ENCODE assay signal across 10 cellular contexts in the genomic region with DNA sequence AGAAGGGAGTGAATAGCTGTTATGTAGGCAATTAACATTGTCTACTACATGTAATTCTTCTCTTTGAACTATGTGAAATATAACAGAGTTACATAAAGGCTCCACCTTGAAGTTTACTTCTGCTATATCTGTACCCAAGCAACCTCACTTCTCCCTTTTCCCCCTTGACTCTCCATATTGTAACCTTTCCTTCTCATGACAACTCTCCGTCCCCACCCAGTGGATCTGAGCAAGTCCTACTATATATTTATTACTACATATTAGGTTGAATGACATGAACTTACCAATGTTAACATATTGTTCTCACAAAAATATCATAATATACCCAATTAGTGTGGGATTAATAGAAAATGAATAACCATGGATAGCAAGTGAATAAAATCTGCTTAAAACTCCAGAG.
DNase-seq lines count a peak whose midpoint lies in the region; ATAC-seq and TF ChIP-seq lines count a peak whose summit lies in the region.
"Had no signal": no experiment of that assay in that cellular context is flagged by ENCODE, and none has a peak within 500 bp of the region (broad histone marks: within the 10 kb centered on the region; RNA-seq: fewer than 3 reads in every experiment).

No MANE protein-coding gene starts in this region.

- TF ChIP-seq CTCF in neural cell (IDR thresholded peaks at IDR 0.05; ENCODE audit: poor library complexity, severe bottlenecking) = peak; percentile 46

- H3K79me2 ChIP-seq in neural cell (replicated peaks; ENCODE audit: insufficient read depth, low read length) = no peaks in the 10 kb centered on the region

- H4K20me1 ChIP-seq in neural cell (ENCODE audit: insufficient read depth) = no peaks in the 10 kb centered on the region

- H3F3A ChIP-seq in neural cell (ENCODE audit: insufficient read depth, low read length, poor library complexity, severe bottlenecking) = no peaks in the 10 kb centered on the region

- in situ Hi-C loops in HAP-1 (cut with MboI; ENCODE audit: low sequenced_read_pairs) = no loop called here

- peaks cover 5% of the 10 kb centered on the region for H3K9me3 Mint-ChIP-seq in activated T-cell treated with anti-CD3 and anti-CD28 coated beads, Interleukin-2, amount 50 U/mL, for 4 hours

- no peaks in the 10 kb centered on the region for H3K9me2 ChIP-seq in neural cell (ENCODE audit: insufficient read depth, low read length)

- H3K9ac ChIP-seq in neural cell (ENCODE audit: low read length) = no peak overlapping the region

- H3K4me3 ChIP-seq in neural cell (ENCODE audit: low read length) (no peak overlapping the region), HAP-1 (no peak overlapping the region)

- H3K4me3 Mint-ChIP-seq in activated T-cell treated with anti-CD3 and anti-CD28 coated beads, Interleukin-2, amount 50 U/mL, for 4 hours = no peak overlapping the region

- ATAC-seq in activated T-cell treated with anti-CD3 and anti-CD28 coated beads, Interleukin-2, amount 50 U/mL, for 4 hours = peak in 1 of 2 donors; percentile 48
- ATAC-seq in HG03565 (IDR thresholded peaks at IDR 0.05; ENCODE audit: unreplicated experiment) (peak; percentile 74), HG02571 (IDR thresholded peaks at IDR 0.05; ENCODE audit: unreplicated experiment) (no peak), GM19455 (IDR thresholded peaks at IDR 0.05; ENCODE audit: unreplicated experiment) (no peak)

- H3K4me1 Mint-ChIP-seq in activated T-cell treated with anti-CD3 and anti-CD28 coated beads, Interleukin-2, amount 50 U/mL, for 4 hours (ENCODE audit: low read depth) = peaks cover 2% of the 10 kb centered on the region

- no peak for TF ChIP-seq EP300 in neural cell (conservative IDR thresholded peaks at IDR 0.05; ENCODE audit: poor library complexity, severe bottlenecking)

- no peak overlapping the region for H3K27ac ChIP-seq in neural cell (ENCODE audit: low read length)
- H3K27ac ChIP-seq: epithelial cell of prostate had no signal

- H3K9me3 ChIP-seq in neural cell (ENCODE audit: low read length) (no peaks in the 10 kb centered on the region), HAP-1 (no peaks in the 10 kb centered on the region)
- H3K9me3 ChIP-seq: Caco-2 had no signal

- no peak overlapping the region for H2AFZ ChIP-seq in neural cell (ENCODE audit: low read depth, low read length)

- H3K36me3 Mint-ChIP-seq in activated T-cell treated with anti-CD3 and anti-CD28 coated beads, Interleukin-2, amount 50 U/mL, for 4 hours (ENCODE audit: insufficient read depth) = no peaks in the 10 kb centered on the region

- no peaks in the 10 kb centered on the region; the same call in 1 of the 2 replicates for H3K4me1 ChIP-seq in HAP-1
- H3K4me1 ChIP-seq: Caco-2 had no signal

- H3K27me3 ChIP-seq in neural cell (ENCODE audit: insufficient read depth, low read depth, low read length) (no peaks in the 10 kb centered on the region), HAP-1 (ENCODE audit: low read depth) (no peaks in the 10 kb centered on the region)

- peaks cover 3% of the 10 kb centered on the region for H3K27me3 Mint-ChIP-seq in activated T-cell treated with anti-CD3 and anti-CD28 coated beads, Interleukin-2, amount 50 U/mL, for 4 hours (ENCODE audit: low read depth)

- peak; percentile 53 for TF ChIP-seq RAD21 in neural cell (conservative IDR thresholded peaks at IDR 0.05)

- peak; percentile 16 for DNase-seq in activated T-cell treated with anti-CD3 and anti-CD28 coated beads, Interleukin-2, amount 50 U/mL, for 4 hours
- DNase-seq in activated T-cell treated with anti-CD3 and anti-CD28 coated beads, Interleukin-2, amount 50 U/mL, for 1 hour = no peak
- DNase-seq in activated CD4-positive, alpha-beta T cell treated with anti-CD3 and anti-CD28 coated beads, Interleukin-2, amount 50 U/mL, for 1 hour = peak; percentile 9
- DNase-seq in HAP-1 (ENCODE audit: low spot score in 2 of 2) = no peak

- H3K36me3 ChIP-seq in neural cell (ENCODE audit: insufficient read depth, low read length) (no peaks in the 10 kb centered on the region), HAP-1 (replicated peaks) (no peaks in the 10 kb centered on the region)

- H3K4me2 ChIP-seq in neural cell (ENCODE audit: low read length) = no peak overlapping the region

TF ChIP-seq in neural cell, 6 proteins besides CTCF, POLR2A, EP300 and RAD21:
- TF ChIP-seq SMC3 (conservative IDR thresholded peaks at IDR 0.05; ENCODE audit: poor library complexity) (peak; percentile 36), TAF1 (IDR thresholded peaks at IDR 0.05; ENCODE audit: low read depth) (no peak)

Comparison
In these comparisons a context has a peak if more than half of its experiments do, and no peak if none do; other contexts are left out.
1. DNase-seq: peak in activated T-cell treated with anti-CD3 and anti-CD28 coated beads, Interleukin-2, amount 50 U/mL, for 4 hours (single experiment) and activated CD4-positive, alpha-beta T cell treated with anti-CD3 and anti-CD28 coated beads, Interleukin-2, amount 50 U/mL, for 1 hour (single experiment); none in activated T-cell treated with anti-CD3 and anti-CD28 coated beads, Interleukin-2, amount 50 U/mL, for 1 hour (single experiment) and HAP-1 (0 of 2).